9 cellular contexts compared by ENCODE assay signal in the genomic region with DNA sequence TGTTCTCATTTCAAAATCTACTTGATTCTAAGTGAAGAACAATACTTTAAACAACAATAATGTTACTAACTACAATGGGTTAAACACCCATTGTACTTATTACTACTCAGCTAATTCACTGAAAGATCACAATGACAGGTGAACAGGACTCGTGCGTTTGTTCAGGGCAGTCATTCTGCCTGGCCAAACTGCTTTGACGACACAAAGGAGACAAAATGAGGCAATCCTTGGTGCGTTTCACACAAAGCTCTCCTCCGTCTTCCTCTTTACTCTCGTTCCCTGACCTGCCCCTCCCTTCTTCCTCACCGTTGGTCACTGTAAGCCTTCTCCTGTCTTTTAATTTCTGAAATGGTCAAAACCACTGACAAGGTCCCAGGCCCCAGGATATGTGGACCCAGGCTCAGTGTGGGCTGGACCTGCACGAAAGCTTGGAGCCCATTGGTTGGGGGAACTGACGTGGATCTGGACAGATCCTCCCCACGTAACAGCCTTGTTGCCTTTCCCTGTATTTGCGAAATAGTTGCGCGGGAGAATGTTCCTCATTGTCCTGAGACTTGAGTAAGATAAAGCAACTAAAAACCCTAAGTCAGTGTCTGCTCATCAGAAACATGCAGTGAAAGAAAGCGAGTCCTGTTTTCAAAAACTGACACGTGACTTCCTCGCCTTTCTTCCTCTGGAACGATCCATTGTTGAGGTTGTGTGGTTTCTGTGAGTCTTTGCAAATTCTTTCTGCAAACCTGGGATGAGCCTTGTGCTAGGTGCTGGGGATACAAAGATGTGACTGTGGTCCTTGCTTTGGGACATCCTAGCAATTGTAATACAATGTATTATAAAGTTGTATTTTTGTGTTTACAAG.
A peak's percentile ranks its signal among the peaks of the same experiment; 100 is the strongest.
DNase-seq lines count a peak whose midpoint lies in the region; ATAC-seq and TF ChIP-seq lines count a peak whose summit lies in the region.
"Had no signal": no experiment of that assay in that cellular context is flagged by ENCODE, and none has a peak within 500 bp of the region (broad histone marks: within the 10 kb centered on the region; RNA-seq: fewer than 3 reads in every experiment).

No MANE protein-coding gene starts in this region.

- peaks cover 35% of the 10 kb centered on the region for H3K27me3 Mint-ChIP-seq in CD8-positive, alpha-beta T cell (ENCODE audit: low read depth)
- no peaks in the 10 kb centered on the region for H3K27me3 Mint-ChIP-seq in osteocyte (ENCODE audit: unreplicated experiment)

- POLR2A ChIA-PET in CD8-positive, alpha-beta T cell (lab: Charles Lee), result interaction anchor here (0.7 to 1.3 kb wide), 2 partner anchors 14 to 34 kb away, joined by 3 read pairs; no protein-coding TSS in a partner anchor

- CTCF ChIA-PET in CD8-positive, alpha-beta T cell (lab: Charles Lee), result no interaction called here

- H3K4me3 Mint-ChIP-seq in CD8-positive, alpha-beta T cell, result peak overlapping the region; percentile 55
- no peak overlapping the region for H3K4me3 Mint-ChIP-seq in osteocyte (ENCODE audit: unreplicated experiment)

- intact Hi-C loops in CD8-positive, alpha-beta T cell (cut with DNase I, micrococcal nuclease), result no loop called here
- intact Hi-C loops in cardiac septum (cut with DNase I), result no loop called here

- ATAC-seq in CD8-positive, alpha-beta T cell, result no peak
- no peak for ATAC-seq in GM18511 (IDR thresholded peaks at IDR 0.05; ENCODE audit: unreplicated experiment)

- no peaks in the 10 kb centered on the region for H3K9me3 ChIP-seq in CD8-positive, alpha-beta T cell (ENCODE audit: low read length)

- no peaks in the 10 kb centered on the region for H3K4me1 ChIP-seq in CD8-positive, alpha-beta T cell (ENCODE audit: insufficient read depth, low read length)

- H3K4me3 ChIP-seq in CD8-positive, alpha-beta T cell (ENCODE audit: low read depth, low read length), result peak overlapping the region; percentile 12

- no peaks in the 10 kb centered on the region for H3K36me3 ChIP-seq in CD8-positive, alpha-beta T cell (ENCODE audit: insufficient read depth, low read length)

- H3K27ac ChIP-seq in CD8-positive, alpha-beta T cell (ENCODE audit: low read depth, low read length), result no peak overlapping the region

- TF ChIP-seq CTCF in CD8-positive, alpha-beta T cell (IDR thresholded peaks at IDR 0.05), result no peak
- no peak for TF ChIP-seq CTCF in osteocyte (IDR thresholded peaks at IDR 0.05)

- peak in 1 of 7 experiments; percentile 21 for DNase-seq in CD8-positive, alpha-beta T cell
- DNase-seq in SKM-1 (lab: John Stamatoyannopoulos, UW; ENCODE audit: unreplicated experiment) (peak; percentile 85), cardiac septum (ENCODE audit: low spot score) (peak; percentile 83), osteocyte (ENCODE audit: extremely low spot score, unreplicated experiment) (peak; percentile 46), amniotic stem cell (lab: John Stamatoyannopoulos, UW) (no peak)
- DNase-seq in stimulated activated naive CD4-positive, alpha-beta T cell (lab: John Stamatoyannopoulos, UW), result no peak
- no peak for DNase-seq in stimulated activated CD4-positive, alpha-beta T cell treated with anti-CD3 and anti-CD28 coated beads, Interleukin-12 subunit alpha, Interleukin-12 subunit beta, amount 100 ng/mL, for 4 hours
- DNase-seq: NCI-H345 had no signal

- no peaks in the 10 kb centered on the region for H3K36me3 Mint-ChIP-seq in CD8-positive, alpha-beta T cell
- H3K36me3 Mint-ChIP-seq in osteocyte (ENCODE audit: unreplicated experiment), result no peaks in the 10 kb centered on the region

- H3K4me1 Mint-ChIP-seq in CD8-positive, alpha-beta T cell (ENCODE audit: low read depth), result peaks cover 12% of the 10 kb centered on the region
- no peaks in the 10 kb centered on the region for H3K4me1 Mint-ChIP-seq in osteocyte (ENCODE audit: unreplicated experiment)

- H3K27me3 ChIP-seq in CD8-positive, alpha-beta T cell (ENCODE audit: insufficient read depth, low read length), result no peaks in the 10 kb centered on the region

- H3K27ac Mint-ChIP-seq in CD8-positive, alpha-beta T cell, result no peak overlapping the region
- H3K27ac Mint-ChIP-seq in osteocyte (ENCODE audit: unreplicated experiment), result no peak overlapping the region

- H3K9me3 Mint-ChIP-seq in CD8-positive, alpha-beta T cell, result no peaks in the 10 kb centered on the region
- peaks cover 7% of the 10 kb centered on the region for H3K9me3 Mint-ChIP-seq in osteocyte (ENCODE audit: unreplicated experiment)

Comparison
In these comparisons a context has a peak if more than half of its experiments do, and no peak if none do; other contexts are left out.
1. DNase-seq: peak in SKM-1 (single experiment), cardiac septum (single experiment) and osteocyte (single experiment); none in stimulated activated naive CD4-positive, alpha-beta T cell (0 of 6), amniotic stem cell (single experiment) and stimulated activated CD4-positive, alpha-beta T cell treated with anti-CD3 and anti-CD28 coated beads, Interleukin-12 subunit alpha, Interleukin-12 subunit beta, amount 100 ng/mL, for 4 hours (single experiment).